Comparison of ENCODE assay signal across 11 cellular contexts in the genomic region with DNA sequence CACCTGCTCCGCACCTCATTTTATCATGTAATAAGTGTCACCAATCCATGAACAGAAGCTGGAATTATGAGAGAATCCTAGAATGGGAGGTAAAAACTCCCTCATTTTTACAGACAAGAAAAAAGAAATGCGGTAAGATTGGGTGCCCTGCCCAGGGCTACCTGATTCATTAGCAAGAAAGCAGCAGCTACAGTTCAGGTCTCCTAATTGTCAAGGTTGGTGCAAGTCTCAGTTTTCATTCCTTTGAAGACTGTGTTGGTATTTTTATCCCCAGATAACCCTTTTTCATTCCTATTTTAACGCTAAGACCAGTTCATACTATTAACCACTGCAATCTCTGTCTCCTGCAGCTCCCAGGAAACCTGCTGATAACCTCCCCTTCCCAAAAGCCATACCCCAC. TPM values are rescaled to one million over a fixed set of nuclear protein-coding genes. Genes with fewer than 3 reads are reported as not detected.
DNase-seq lines count a peak whose midpoint lies in the region; ATAC-seq and TF ChIP-seq lines count a peak whose summit lies in the region.
"Had no signal": no experiment of that assay in that cellular context is flagged by ENCODE, and none has a peak within 500 bp of the region (broad histone marks: within the 10 kb centered on the region; RNA-seq: fewer than 3 reads in every experiment).

No MANE protein-coding gene starts in this region.

- no peaks in the 10 kb centered on the region for H3K9me3 Mint-ChIP-seq in effector memory CD8-positive, alpha-beta T cell
- H3K9me3 Mint-ChIP-seq in neural crest cell: peaks cover 3% of the 10 kb centered on the region
- H3K9me3 Mint-ChIP-seq in CD8-positive, alpha-beta T cell: no peaks in the 10 kb centered on the region
- H3K9me3 Mint-ChIP-seq in Calu3 (ENCODE audit: low read depth, unreplicated experiment): no peaks in the 10 kb centered on the region
- H3K9me3 Mint-ChIP-seq: CD4-positive, alpha-beta memory T cell had no signal

- H3K36me3 ChIP-seq in DOHH2 (ENCODE audit: control insufficient read depth, low read length) (no peaks in the 10 kb centered on the region), Loucy (ENCODE audit: insufficient read depth, low read length) (no peaks in the 10 kb centered on the region)
- H3K36me3 ChIP-seq in CD8-positive, alpha-beta T cell (ENCODE audit: insufficient read depth, low read length): no peaks in the 10 kb centered on the region

- no peaks in the 10 kb centered on the region for H4K20me1 ChIP-seq in DOHH2 (ENCODE audit: control insufficient read depth, insufficient read depth, low read depth, low read length)
- H4K20me1 ChIP-seq in Loucy (ENCODE audit: insufficient read depth, low read length, poor library complexity, severe bottlenecking): no peaks in the 10 kb centered on the region

- peak overlapping the region; percentile 60 for H3K4me2 ChIP-seq in DOHH2 (ENCODE audit: low read length)
- H3K4me2 ChIP-seq in Loucy (ENCODE audit: low read depth, low read length, poor library complexity, severe bottlenecking): peak overlapping the region; percentile 88

- H3K4me1 Mint-ChIP-seq in effector memory CD8-positive, alpha-beta T cell (ENCODE audit: low read depth in 2 of 2): peaks cover 29 to 48% of the 10 kb centered on the region in 2 donors
- H3K4me1 Mint-ChIP-seq in neural crest cell (peaks cover 81% of the 10 kb centered on the region), Calu3 (ENCODE audit: low read depth, unreplicated experiment) (peaks cover 59% of the 10 kb centered on the region)
- peaks cover 32% of the 10 kb centered on the region for H3K4me1 Mint-ChIP-seq in CD8-positive, alpha-beta T cell (ENCODE audit: low read depth)

- no peaks in the 10 kb centered on the region for H3K79me2 ChIP-seq in DOHH2 (ENCODE audit: control insufficient read depth, low read length)
- peaks cover 30% of the 10 kb centered on the region for H3K79me2 ChIP-seq in Loucy (ENCODE audit: insufficient read depth, low read length)

- peak overlapping the region; percentile 47 for H3K4me3 ChIP-seq in DOHH2 (ENCODE audit: low read length)
- H3K4me3 ChIP-seq in Loucy (ENCODE audit: low read length, poor library complexity, severe bottlenecking): peak overlapping the region; percentile 67
- no peak overlapping the region for H3K4me3 ChIP-seq in CD8-positive, alpha-beta T cell (ENCODE audit: low read depth, low read length)
- H3K4me3 ChIP-seq: MG63 had no signal

- DNase-seq in effector memory CD8-positive, alpha-beta T cell: no peak
- DNase-seq in neural crest cell (ENCODE audit: low read depth, low spot score) (no peak), GM03348 (ENCODE audit: low spot score) (no peak), Calu3 (no peak), islet precursor cell (no peak)
- DNase-seq in CD8-positive, alpha-beta T cell: no peak
- DNase-seq: CD4-positive, alpha-beta memory T cell; MG63; NCI-H446 treated with DMSO at 0.1 percent for 48 hours had no signal

- H2AFZ ChIP-seq in Loucy (ENCODE audit: low read length): no peak overlapping the region

- H3K36me3 Mint-ChIP-seq in effector memory CD8-positive, alpha-beta T cell (ENCODE audit: insufficient read depth): no peaks in the 10 kb centered on the region
- H3K36me3 Mint-ChIP-seq in neural crest cell (ENCODE audit: low read depth): peaks cover 17% of the 10 kb centered on the region
- no peaks in the 10 kb centered on the region for H3K36me3 Mint-ChIP-seq in CD8-positive, alpha-beta T cell
- peaks cover 45% of the 10 kb centered on the region for H3K36me3 Mint-ChIP-seq in Calu3 (ENCODE audit: insufficient read depth, unreplicated experiment)
- H3K36me3 Mint-ChIP-seq: CD4-positive, alpha-beta memory T cell had no signal

- no peaks in the 10 kb centered on the region for H3K27me3 Mint-ChIP-seq in effector memory CD8-positive, alpha-beta T cell
- H3K27me3 Mint-ChIP-seq in neural crest cell (ENCODE audit: low read depth) (no peaks in the 10 kb centered on the region), Calu3 (ENCODE audit: unreplicated experiment) (no peaks in the 10 kb centered on the region)
- H3K27me3 Mint-ChIP-seq in CD8-positive, alpha-beta T cell (ENCODE audit: low read depth): peaks cover 3% of the 10 kb centered on the region
- H3K27me3 Mint-ChIP-seq: CD4-positive, alpha-beta memory T cell had no signal

- H3K27ac ChIP-seq in DOHH2 (ENCODE audit: low read depth, low read length): no peak overlapping the region
- no peak overlapping the region for H3K27ac ChIP-seq in CD8-positive, alpha-beta T cell (ENCODE audit: low read depth, low read length)

- H3K9me2 ChIP-seq in DOHH2 (replicated peaks; ENCODE audit: control insufficient read depth, low read length): no peaks in the 10 kb centered on the region
- H3K9me2 ChIP-seq in Loucy (replicated peaks; ENCODE audit: low read depth, low read length): no peaks in the 10 kb centered on the region

- intact Hi-C loops in CD8-positive, alpha-beta T cell (cut with DNase I, micrococcal nuclease): loop anchor here in 1 of 2 experiments (5.0 kb wide), 1 partner anchor 298 kb away; no protein-coding TSS in a partner anchor
- intact Hi-C loops in Calu3 (cut with micrococcal nuclease; ENCODE audit: unreplicated experiment): loop anchor here (5.0 kb wide), 1 partner anchor 163 kb away; no protein-coding TSS in a partner anchor

- POLR2A ChIA-PET in CD8-positive, alpha-beta T cell (lab: Charles Lee): no interaction called here

- no peaks in the 10 kb centered on the region for H3K9me3 ChIP-seq in DOHH2 (ENCODE audit: control insufficient read depth, insufficient read depth, low read length)
- H3K9me3 ChIP-seq in Loucy (ENCODE audit: insufficient read depth, low read depth, low read length): no peaks in the 10 kb centered on the region
- H3K9me3 ChIP-seq in CD8-positive, alpha-beta T cell (ENCODE audit: low read length): no peaks in the 10 kb centered on the region
- H3K9me3 ChIP-seq: MG63 had no signal

- peaks cover 44% of the 10 kb centered on the region for H3K4me1 ChIP-seq in DOHH2 (ENCODE audit: control insufficient read depth, low read length)
- H3K4me1 ChIP-seq in Loucy (ENCODE audit: insufficient read depth, low read length, poor library complexity, severe bottlenecking): peaks cover 69% of the 10 kb centered on the region
- peaks cover 17% of the 10 kb centered on the region for H3K4me1 ChIP-seq in CD8-positive, alpha-beta T cell (ENCODE audit: insufficient read depth, low read length)

- H3F3A ChIP-seq in DOHH2 (ENCODE audit: control insufficient read depth, insufficient read depth) (peaks cover 12% of the 10 kb centered on the region), Loucy (ENCODE audit: low read depth) (peaks cover 13% of the 10 kb centered on the region)

- BruUV-seq in Calu3 (replicated peaks; lab: Mats Ljungman, UMichigan): no TSS peak

- no peak for ATAC-seq in effector memory CD8-positive, alpha-beta T cell (replicated peaks)
- ATAC-seq in CD8-positive, alpha-beta T cell: no peak

- peak overlapping the region; percentile 64 for H3K9ac ChIP-seq in Loucy (ENCODE audit: low read depth, low read length, poor library complexity, severe bottlenecking)

- H3K27ac Mint-ChIP-seq in effector memory CD8-positive, alpha-beta T cell: peak overlapping the region; percentile 0 to 55
- peak overlapping the region; percentile 91 for H3K27ac Mint-ChIP-seq in neural crest cell (ENCODE audit: unreplicated experiment)
- H3K27ac Mint-ChIP-seq in CD8-positive, alpha-beta T cell: no peak overlapping the region
- H3K27ac Mint-ChIP-seq in Calu3 (ENCODE audit: unreplicated experiment): no peak overlapping the region

- CTCF ChIA-PET in CD8-positive, alpha-beta T cell (lab: Charles Lee): interaction anchor here (2.1 kb wide), 2 partner anchors 116 to 328 kb away, joined by 5 to 8 read pairs; no protein-coding TSS in a partner anchor
- CTCF ChIA-PET in Calu3 (lab: Charles Lee): no interaction called here

- H3K4me3 Mint-ChIP-seq in effector memory CD8-positive, alpha-beta T cell: peak overlapping the region; percentile 78 to 89
- H3K4me3 Mint-ChIP-seq in neural crest cell (peak overlapping the region; percentile 94), Calu3 (ENCODE audit: low read depth, unreplicated experiment) (no peak overlapping the region)
- no peak overlapping the region for H3K4me3 Mint-ChIP-seq in CD8-positive, alpha-beta T cell

- TF ChIP-seq CTCF in DOHH2 (IDR thresholded peaks at IDR 0.05; ENCODE audit: low read depth, low read length, poor library complexity, severe bottlenecking) (no peak), Loucy (conservative IDR thresholded peaks at IDR 0.05; ENCODE audit: low read length) (no peak), neural crest cell (conservative IDR thresholded peaks at IDR 0.05) (no peak), Calu3 (IDR thresholded peaks at IDR 0.05; ENCODE audit: unreplicated experiment) (no peak)
- no peak for TF ChIP-seq CTCF in CD8-positive, alpha-beta T cell (IDR thresholded peaks at IDR 0.05)

- peaks cover 84% of the 10 kb centered on the region for H3K27me3 ChIP-seq in DOHH2 (ENCODE audit: control insufficient read depth, low read length)
- peaks cover 4% of the 10 kb centered on the region for H3K27me3 ChIP-seq in Loucy (ENCODE audit: insufficient read depth, low read length, poor library complexity, severe bottlenecking)
- H3K27me3 ChIP-seq in CD8-positive, alpha-beta T cell (ENCODE audit: insufficient read depth, low read length): no peaks in the 10 kb centered on the region
- H3K27me3 ChIP-seq: MG63 had no signal

RNA-seq across cellular contexts. Expression of gene DUSP6, which starts 6.9 kb away (rescaled TPM):
- 109 and 112 TPM in 2 replicates for total RNA-seq in neural crest cell
- total RNA-seq in CD8-positive, alpha-beta T cell: 1 to 10 TPM; 3.0 to 3.9 TPM
- 108 TPM in 2 replicates for total RNA-seq in Calu3 (2022)

Comparison
In these comparisons a context has a peak if more than half of its experiments do, and no peak if none do; other contexts are left out.
1. H3K27ac Mint-ChIP-seq: peak in effector memory CD8-positive, alpha-beta T cell (2 of 2) and neural crest cell (single experiment); none in CD8-positive, alpha-beta T cell (single experiment) and Calu3 (single experiment).
2. H3K4me3 Mint-ChIP-seq: peak in effector memory CD8-positive, alpha-beta T cell (2 of 2) and neural crest cell (single experiment); none in CD8-positive, alpha-beta T cell (single experiment) and Calu3 (single experiment).
3. RNA of gene DUSP6, which starts 6.9 kb away (total RNA-seq): 109 to 112 TPM in neural crest cell and 108 TPM in Calu3; 3.0 to 3.9 TPM in CD8-positive, alpha-beta T cell; every median in the first group is over 10 times any median in the second.